13 cellular contexts compared by ENCODE assay signal in genomic region chr4:120446051-120446567, GRCh38.
A peak's percentile ranks its signal among the peaks of the same experiment; 100 is the strongest.
DNase-seq lines count a peak whose midpoint lies in the region; ATAC-seq and TF ChIP-seq lines count a peak whose summit lies in the region.
"Had no signal": no experiment of that assay in that cellular context is flagged by ENCODE, and none has a peak within 500 bp of the region (broad histone marks: within the 10 kb centered on the region; RNA-seq: fewer than 3 reads in every experiment).

No MANE protein-coding gene starts in this region.

- ATAC-seq in GM19397 (IDR thresholded peaks at IDR 0.05; ENCODE audit: unreplicated experiment) (peak; percentile 71), HG02840 (IDR thresholded peaks at IDR 0.05; ENCODE audit: low FRiP score, unreplicated experiment) (peak; percentile 91), HG03521 (IDR thresholded peaks at IDR 0.05; ENCODE audit: unreplicated experiment) (peak; percentile 86), left cardiac atrium (no peak)
- ATAC-seq: activated T-helper 17 cell treated with anti-CD3 and anti-CD28 coated beads, Interleukin-2, amount 50 U/mL, for 72 hours; HCT116 had no signal

- no peak overlapping the region for H3K27ac Mint-ChIP-seq in nephron progenitor cell
- H3K27ac Mint-ChIP-seq: activated T-helper 17 cell treated with anti-CD3 and anti-CD28 coated beads, Interleukin-2, amount 50 U/mL, for 72 hours had no signal

- H3K4me3 Mint-ChIP-seq in nephron progenitor cell: no peak overlapping the region
- H3K4me3 Mint-ChIP-seq: activated T-helper 17 cell treated with anti-CD3 and anti-CD28 coated beads, Interleukin-2, amount 50 U/mL, for 72 hours had no signal

- no peaks in the 10 kb centered on the region for H3K36me3 Mint-ChIP-seq in nephron progenitor cell (ENCODE audit: low read depth)

- no peaks in the 10 kb centered on the region for H3K27me3 Mint-ChIP-seq in nephron progenitor cell (ENCODE audit: low read depth, poor library complexity)

- H3K9me3 Mint-ChIP-seq in nephron progenitor cell: no peaks in the 10 kb centered on the region
- H3K9me3 Mint-ChIP-seq: activated T-helper 17 cell treated with anti-CD3 and anti-CD28 coated beads, Interleukin-2, amount 50 U/mL, for 72 hours had no signal

- intact Hi-C loops in left cardiac atrium (cut with DNase I): no loop called here

- H3K4me3 ChIP-seq in GM12865 (ENCODE audit: low read depth, low read length): no peak overlapping the region
- H3K4me3 ChIP-seq: right atrium auricular region had no signal

- TF ChIP-seq CTCF in GM12865 (IDR thresholded peaks at IDR 0.05; ENCODE audit: insufficient read depth, low read depth, low read length, missing control alignments): no peak
- no peak for TF ChIP-seq CTCF in nephron progenitor cell (IDR thresholded peaks at IDR 0.05)

- no peaks in the 10 kb centered on the region for H3K4me1 Mint-ChIP-seq in nephron progenitor cell

- DNase-seq in GM12865 (ENCODE audit: low read depth): peak; percentile 30
- no peak for DNase-seq in nephron progenitor cell
- DNase-seq in left cardiac atrium: no peak
- DNase-seq in NCI-H82 (lab: John Stamatoyannopoulos, UW): no peak
- no peak for DNase-seq in NCI-H2171 treated with DMSO at 0.1 percent for 48 hours (lab: John Stamatoyannopoulos, UW)
- DNase-seq: mesendoderm, NCI-H1092 had no signal

Comparison
In these comparisons a context has a peak if more than half of its experiments do, and no peak if none do; other contexts are left out.
1. ATAC-seq: peak in GM19397 (single experiment), HG02840 (single experiment) and HG03521 (single experiment); none in left cardiac atrium (0 of 2).